In the genomic region with DNA sequence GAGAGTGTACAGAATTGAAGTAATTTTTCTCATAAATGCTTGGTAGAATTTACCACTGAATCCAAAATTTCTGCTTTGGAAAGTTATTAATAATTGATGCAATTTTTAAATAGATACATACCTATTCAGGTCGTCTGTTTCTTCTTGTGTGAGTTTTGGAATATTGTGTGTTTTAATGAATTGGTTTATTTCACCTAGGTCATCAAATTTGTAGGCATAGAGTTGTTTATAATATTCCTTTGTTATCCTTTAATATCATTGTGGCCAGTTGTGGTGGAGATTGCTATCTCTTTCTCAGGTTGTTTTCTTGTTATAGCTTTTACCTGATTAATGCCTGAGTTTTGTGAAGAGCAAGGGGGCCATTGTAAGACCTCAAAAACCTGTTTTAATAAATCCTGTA, we compare ENCODE assay signal across 8 cellular contexts.
"Had no signal": no experiment of that assay in that cellular context is flagged by ENCODE, and none has a peak within 500 bp of the region (broad histone marks: within the 10 kb centered on the region; RNA-seq: fewer than 3 reads in every experiment).

No MANE protein-coding gene starts in this region.

- DNase-seq: GDM1, GF-D8 had no signal

- H3K4me3 ChIP-seq: GM12878 had no signal

- ATAC-seq: GM12878 had no signal

- FAIRE-seq: G401.6, GM12878, GM12891, GM12892, GM18507, GM19239 had no signal
